27 cellular contexts compared by ENCODE assay signal in the genomic region with DNA sequence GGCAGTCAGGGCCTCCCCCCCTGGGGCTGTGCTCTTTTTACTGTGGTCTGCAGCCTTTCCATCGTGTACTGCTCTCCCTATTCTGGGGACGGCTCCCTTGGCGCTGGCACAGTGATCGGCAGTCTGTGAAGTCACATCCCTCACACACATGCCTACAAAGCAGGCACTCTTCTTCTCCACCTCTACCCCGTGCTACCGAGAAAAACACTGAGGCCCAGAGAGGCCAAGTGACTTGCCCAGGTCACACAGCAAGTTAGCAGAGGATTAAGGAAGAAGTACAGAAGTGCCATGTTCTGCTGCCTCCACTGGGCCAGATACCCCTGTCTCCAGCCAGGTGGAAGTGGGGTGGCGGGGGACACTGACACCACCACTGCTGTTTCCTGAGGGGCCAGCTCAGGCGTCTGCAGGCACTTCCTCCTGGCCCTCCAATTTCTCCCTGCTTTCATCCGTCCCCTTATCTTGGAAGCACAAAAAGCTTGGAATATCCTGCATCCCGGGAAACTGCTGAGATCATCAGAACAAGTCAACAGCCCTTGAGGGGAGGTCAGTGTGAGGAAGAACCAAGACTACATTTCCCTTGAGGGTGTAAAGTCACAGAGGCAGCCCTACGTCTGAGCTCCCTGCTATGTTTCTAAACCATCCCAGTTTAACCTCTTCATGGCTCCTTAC. TPM values are rescaled to one million over a fixed set of nuclear protein-coding genes. Genes with fewer than 3 reads are reported as not detected.
DNase-seq lines count a peak whose midpoint lies in the region; ATAC-seq, FAIRE-seq and TF ChIP-seq lines count a peak whose summit lies in the region.
"Had no signal": no experiment of that assay in that cellular context is flagged by ENCODE, and none has a peak within 500 bp of the region (broad histone marks: within the 10 kb centered on the region; RNA-seq: fewer than 3 reads in every experiment).

No MANE protein-coding gene starts in this region.

- no peak for TF ChIP-seq POLR2A in A549 (IDR thresholded peaks at IDR 0.05; ENCODE audit: low read length)

- 75% methylated on average over 11 of the region's 11 CpGs for WGBS in A549 (ENCODE audit: missing lambda C conversion rate)

- H3K36me3 Mint-ChIP-seq in neural crest cell (ENCODE audit: low read depth): no peaks in the 10 kb centered on the region

- no peak for TF ChIP-seq CTCF in A549 (IDR thresholded peaks at IDR 0.05)
- no peak for TF ChIP-seq CTCF in neural crest cell (conservative IDR thresholded peaks at IDR 0.05)

- peak overlapping the region; percentile 36 for H3K9ac ChIP-seq in NT2/D1 (ENCODE audit: insufficient read length, low read depth)

- H3K27ac ChIP-seq in A549: no peak overlapping the region
- H3K27ac ChIP-seq: neutrophil, psoas muscle, testis, uterus, WERI-Rb-1 had no signal

- H3K4me1 ChIP-seq in A549: no peaks in the 10 kb centered on the region
- peaks cover 41% of the 10 kb centered on the region for H3K4me1 ChIP-seq in NT2/D1 (ENCODE audit: insufficient read depth, insufficient read length)
- H3K4me1 ChIP-seq: HAP-1, psoas muscle, testis, uterus had no signal

- intact Hi-C loops in Right ventricle myocardium superior (cut with DNase I): no loop called here

- no peaks in the 10 kb centered on the region for H3K27me3 Mint-ChIP-seq in neural crest cell (ENCODE audit: low read depth)
- H3K27me3 Mint-ChIP-seq: activated CD4-positive, alpha-beta T cell treated with anti-CD3 and anti-CD28 coated beads, Interleukin-2, amount 10 ng/mL, durations not matched to agents 24 days and 14 days; CD4-positive, alpha-beta T cell; dendritic cell treated with granulocyte-macrophage colony-stimulating factor and Interleukin-4, amounts not matched to agents 40 ng/mL and 50 ng/mL, for 4 days had no signal

- peaks cover 44% of the 10 kb centered on the region for H3K36me3 ChIP-seq in NT2/D1 (ENCODE audit: insufficient read depth, insufficient read length, low read length)
- H3K36me3 ChIP-seq: HAP-1, neutrophil, uterus had no signal

- no peak for TF ChIP-seq RAD21 in A549 (conservative IDR thresholded peaks at IDR 0.05 in 1 of 2, IDR thresholded peaks at IDR 0.05 in 1 of 2)

- H3K4me1 Mint-ChIP-seq in neural crest cell: peaks cover 45% of the 10 kb centered on the region
- H3K4me1 Mint-ChIP-seq: activated CD4-positive, alpha-beta T cell treated with anti-CD3 and anti-CD28 coated beads, Interleukin-2, amount 10 ng/mL, durations not matched to agents 24 days and 14 days had no signal

- H3K4me2 ChIP-seq in A549: no peak overlapping the region

- H3K4me3 ChIP-seq in A549 (no peak overlapping the region), NT2/D1 (ENCODE audit: insufficient read length, low read depth) (no peak overlapping the region)
- H3K4me3 ChIP-seq: HAP-1, psoas muscle, testis, uterus had no signal

- DNase-seq in A549 (ENCODE audit: low read depth in 1 of 2, low spot score in 1 of 2) (no peak), NT2/D1 (ENCODE audit: low read depth, low spot score) (no peak), glomerular endothelial cell (ENCODE audit: extremely low read depth, low read depth, low spot score) (peak; percentile 37), neural crest cell (ENCODE audit: low read depth, low spot score) (no peak), CD1c-positive myeloid dendritic cell (ENCODE audit: extremely low spot score) (no peak), 8988T (no peak), Right ventricle myocardium superior (no peak)
- DNase-seq: activated CD4-positive, alpha-beta T cell treated with anti-CD3 and anti-CD28 coated beads, Interleukin-2, amount 10 ng/mL, durations not matched to agents 24 days and 14 days; activated T-cell treated with anti-CD3 and anti-CD28 coated beads, Interleukin-2, amount 50 U/mL, for 4 hours; CD4-positive, alpha-beta T cell; central memory CD4-positive, alpha-beta T cell; NCI-H1092 treated with DMSO at 0.1 percent for 48 hours; NCI-H187 treated with DMSO at 0.1 percent for 48 hours; NCI-H526 treated with DMSO at 0.1 percent for 48 hours; SIG-M5; stimulated activated naive CD8-positive, alpha-beta T cell treated with anti-CD3 and anti-CD28 coated beads, Interleukin-15, Interleukin-2, amounts not matched to agents 100 U/mL and 50 U/mL, for 24 hours; T-helper 9 cell; testis; uterus; WERI-Rb-1 had no signal

- no peak for ATAC-seq in A549
- no peak for ATAC-seq in HG03521 (IDR thresholded peaks at IDR 0.05; ENCODE audit: unreplicated experiment)
- no peak for ATAC-seq in Right ventricle myocardium superior (ENCODE audit: poor library complexity)
- ATAC-seq: psoas muscle; stimulated activated naive CD8-positive, alpha-beta T cell treated with anti-CD3 and anti-CD28 coated beads, Interleukin-15, Interleukin-2, amounts not matched to agents 100 U/mL and 50 U/mL, for 24 hours had no signal

- POLR2A ChIA-PET in A549 (lab: Yijun Ruan, JAX): no interaction called here

- CTCF ChIA-PET in A549 (lab: Yijun Ruan, JAX): interaction anchor here (1.0 to 6.9 kb wide), 4 partner anchors 9 to 71 kb away, joined by 3 to 59 read pairs (median 3); a partner anchor contains a TSS

- no peak for FAIRE-seq in A549 (lab: Jason Lieb, UNC)
- FAIRE-seq: G401.6 had no signal

- no peak for TF ChIP-seq EP300 in A549 (IDR thresholded peaks at IDR 0.05)

- H3K27ac Mint-ChIP-seq in neural crest cell (ENCODE audit: unreplicated experiment): peak overlapping the region; percentile 59
- H3K27ac Mint-ChIP-seq: activated CD4-positive, alpha-beta T cell treated with anti-CD3 and anti-CD28 coated beads, Interleukin-2, amount 10 ng/mL, durations not matched to agents 24 days and 14 days; CD4-positive, alpha-beta T cell; dendritic cell treated with granulocyte-macrophage colony-stimulating factor and Interleukin-4, amounts not matched to agents 40 ng/mL and 50 ng/mL, for 4 days had no signal

- no peaks in the 10 kb centered on the region for H3K27me3 ChIP-seq in NT2/D1 (ENCODE audit: insufficient read depth, insufficient read length)
- H3K27me3 ChIP-seq: neutrophil, testis, uterus had no signal

- no peaks in the 10 kb centered on the region for H3K9me3 Mint-ChIP-seq in neural crest cell
- H3K9me3 Mint-ChIP-seq: activated CD4-positive, alpha-beta T cell treated with anti-CD3 and anti-CD28 coated beads, Interleukin-2, amount 10 ng/mL, durations not matched to agents 24 days and 14 days; activated T-cell treated with anti-CD3 and anti-CD28 coated beads, Interleukin-2, amount 50 U/mL, for 4 hours; CD4-positive, alpha-beta T cell; dendritic cell treated with granulocyte-macrophage colony-stimulating factor and Interleukin-4, amounts not matched to agents 40 ng/mL and 50 ng/mL, for 4 days had no signal

- H3K4me3 Mint-ChIP-seq in neural crest cell: no peak overlapping the region
- H3K4me3 Mint-ChIP-seq: activated CD4-positive, alpha-beta T cell treated with anti-CD3 and anti-CD28 coated beads, Interleukin-2, amount 10 ng/mL, durations not matched to agents 24 days and 14 days; activated T-cell treated with anti-CD3 and anti-CD28 coated beads, Interleukin-2, amount 50 U/mL, for 4 hours; CD4-positive, alpha-beta T cell; dendritic cell treated with granulocyte-macrophage colony-stimulating factor and Interleukin-4, amounts not matched to agents 40 ng/mL and 50 ng/mL, for 4 days had no signal

- H3K9me3 ChIP-seq in A549 (no peaks in the 10 kb centered on the region), NT2/D1 (ENCODE audit: insufficient read depth, low read length) (no peaks in the 10 kb centered on the region)
- H3K9me3 ChIP-seq: HAP-1, neutrophil, psoas muscle, testis, uterus had no signal

TF ChIP-seq in A549, 52 proteins besides CTCF, POLR2A, EP300 and RAD21:
- peak; percentile 19 for TF ChIP-seq ZFP36 (IDR thresholded peaks at IDR 0.05; ENCODE audit: borderline replicate concordance, partially characterized antibody)
- no peak for TF ChIP-seq CBX8 (IDR thresholded peaks at IDR 0.05)
- TF ChIP-seq ZC3H11A (IDR thresholded peaks at IDR 0.05): no peak
- no peak for TF ChIP-seq POLR2AphosphoS2 (conservative IDR thresholded peaks at IDR 0.05; ENCODE audit: low read length)
- TF ChIP-seq CHD4 (IDR thresholded peaks at IDR 0.05; ENCODE audit: borderline replicate concordance): no peak
- TF ChIP-seq JUN (IDR thresholded peaks at IDR 0.05): no peak
- TF ChIP-seq HOXA7 (CRISPR knock-in tag; IDR thresholded peaks at IDR 0.05): no peak
- TF ChIP-seq MAFK (IDR thresholded peaks at IDR 0.05; ENCODE audit: partially characterized antibody): peak; percentile 79

RNA-seq across cellular contexts. Expression of a gene that starts 30.2 kb away (rescaled TPM):
- polyA plus RNA-seq in A549 (2011; rRNA removed): 1.0 and 1.7 TPM in 2 replicates
- polyA plus RNA-seq in A549 (2012; cell fraction: cytosol; rRNA removed): 1.5 and 1.6 TPM in 2 replicates
- polyA plus RNA-seq in A549 (2012; cell fraction: nucleus; rRNA removed): 2.8 and 3.3 TPM in 2 replicates
- polyA plus RNA-seq in A549 (2017; fragmentation: RNase III; extraction: RNeasy Plus Mini Kit Qiagen cat#74134 plus additional on column Dnase treatment): 0.56 to 0.72 TPM (median 0.69 TPM) in 3 replicates
- 0.73 and 1.2 TPM in 2 replicates for polyA minus RNA-seq in A549 (2011; rRNA and poly(A)+ RNA removed)
- 2.3 and 4.7 TPM in 2 replicates for total RNA-seq in glomerular endothelial cell
- 9.4 and 11.6 TPM in 2 replicates for total RNA-seq in neural crest cell
- 0.48 TPM for total RNA-seq in Right ventricle myocardium superior
- total RNA-seq: A172 had no signal
